ENCODE assay signal across 8 cellular contexts in genomic region chr11:47565340-47566165, GRCh38. TPM values are rescaled to one million over a fixed set of nuclear protein-coding genes. Genes with fewer than 3 reads are reported as not detected.
DNase-seq lines count a peak whose midpoint lies in the region; ATAC-seq and TF ChIP-seq lines count a peak whose summit lies in the region.

A gene with protein sequence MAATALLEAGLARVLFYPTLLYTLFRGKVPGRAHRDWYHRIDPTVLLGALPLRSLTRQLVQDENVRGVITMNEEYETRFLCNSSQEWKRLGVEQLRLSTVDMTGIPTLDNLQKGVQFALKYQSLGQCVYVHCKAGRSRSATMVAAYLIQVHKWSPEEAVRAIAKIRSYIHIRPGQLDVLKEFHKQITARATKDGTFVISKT (plus strand): TSS chr11:47565599. CDS start chr11:47565623, 24 bp downstream.

- H3K36me3 ChIP-seq in left ventricle myocardium inferior: peaks cover 12% of the 10 kb centered on the region
- peaks cover 0 to 23% of the 10 kb centered on the region in 2 donors for H3K36me3 ChIP-seq in psoas muscle (ENCODE audit: insufficient read depth in 1 of 2, low read depth in 1 of 2)

- peaks cover 14% of the 10 kb centered on the region for H3K36me3 Mint-ChIP-seq in activated naive CD8-positive, alpha-beta T cell treated with anti-CD3 and anti-CD28 coated beads, Interleukin-2, amount 50 U/mL, for 24 hours (ENCODE audit: low read depth)

- peak; percentile 82 for DNase-seq in Daoy (ENCODE audit: low read depth)
- DNase-seq in T follicular helper cell (ENCODE audit: low read depth): peak; percentile 26
- peak; percentile 77 for DNase-seq in activated naive CD8-positive, alpha-beta T cell treated with anti-CD3 and anti-CD28 coated beads, Interleukin-2, amount 50 U/mL, for 24 hours
- DNase-seq in left ventricle myocardium inferior: peak; percentile 82
- DNase-seq in psoas muscle: peak; percentile 83 to 86
- DNase-seq in globus pallidus (ENCODE audit: low spot score): no peak

- ATAC-seq in GM21528 (IDR thresholded peaks at IDR 0.05; ENCODE audit: low FRiP score, unreplicated experiment) (peak; percentile 79), psoas muscle (peak; percentile 90 to 95 (median 94))
- ATAC-seq in activated naive CD8-positive, alpha-beta T cell treated with anti-CD3 and anti-CD28 coated beads, Interleukin-2, amount 50 U/mL, for 24 hours: peak; percentile 88

- TF ChIP-seq CTCF in left ventricle myocardium inferior (IDR thresholded peaks at IDR 0.05; ENCODE audit: borderline replicate concordance): no peak
- TF ChIP-seq CTCF in psoas muscle (IDR thresholded peaks at IDR 0.05): no peak

- H3K27ac ChIP-seq in left ventricle myocardium inferior (replicated peaks) (peak within 1 kb of the TSS; percentile 82), psoas muscle (peak within 1 kb of the TSS; percentile 83)

- H3K4me1 ChIP-seq in left ventricle myocardium inferior: peaks cover 24% of the 10 kb centered on the region
- peaks cover 16% of the 10 kb centered on the region for H3K4me1 ChIP-seq in psoas muscle

- WGBS in psoas muscle, 3 donors: 0 to 1% (median 1%) methylated on average over 53 to 86 of the region's 86 CpGs

- H3K4me3 Mint-ChIP-seq in activated naive CD8-positive, alpha-beta T cell treated with anti-CD3 and anti-CD28 coated beads, Interleukin-2, amount 50 U/mL, for 24 hours: peak within 1 kb of the TSS; percentile 85

- no peak for TF ChIP-seq RAD21 in Ishikawa (IDR thresholded peaks at IDR 0.05; ENCODE audit: low read depth)

- H3K27me3 ChIP-seq in left ventricle myocardium inferior (ENCODE audit: low read depth): no peaks in the 10 kb centered on the region
- no peaks in the 10 kb centered on the region for H3K27me3 ChIP-seq in psoas muscle (ENCODE audit: insufficient read depth in 3 of 3, low read length in 2 of 3)

- H3K9me3 ChIP-seq in left ventricle myocardium inferior (replicated peaks) (no peaks in the 10 kb centered on the region), psoas muscle (no peaks in the 10 kb centered on the region)

- peaks cover 31% of the 10 kb centered on the region for H3K4me1 Mint-ChIP-seq in activated naive CD8-positive, alpha-beta T cell treated with anti-CD3 and anti-CD28 coated beads, Interleukin-2, amount 50 U/mL, for 24 hours

- H3K4me3 ChIP-seq in left ventricle myocardium inferior (peak within 1 kb of the TSS; percentile 98), psoas muscle (peak within 1 kb of the TSS; percentile 97)

- H3K27ac Mint-ChIP-seq in activated naive CD8-positive, alpha-beta T cell treated with anti-CD3 and anti-CD28 coated beads, Interleukin-2, amount 50 U/mL, for 24 hours: peak within 1 kb of the TSS; percentile 84

- TF ChIP-seq EP300 in Ishikawa (IDR thresholded peaks at IDR 0.05; ENCODE audit: borderline replicate concordance): 0 out of 2 replicates have a peak, but pooled peaks have one; percentile 14

- intact Hi-C loops in left ventricle myocardium inferior (cut with micrococcal nuclease): no loop called here
- intact Hi-C loops in psoas muscle (cut with DNase I): no loop called here

- H3K9me3 Mint-ChIP-seq in activated naive CD8-positive, alpha-beta T cell treated with anti-CD3 and anti-CD28 coated beads, Interleukin-2, amount 50 U/mL, for 24 hours: no peaks in the 10 kb centered on the region

- no peaks in the 10 kb centered on the region for H3K27me3 Mint-ChIP-seq in activated naive CD8-positive, alpha-beta T cell treated with anti-CD3 and anti-CD28 coated beads, Interleukin-2, amount 50 U/mL, for 24 hours

TF ChIP-seq in Ishikawa, 13 proteins besides CTCF, POLR2A, EP300 and RAD21:
- peak; percentile 96 for TF ChIP-seq MAX (IDR thresholded peaks at IDR 0.05)
- no peak for TF ChIP-seq FOXM1 (IDR thresholded peaks at IDR 0.05; ENCODE audit: borderline replicate concordance, low read depth)
- TF ChIP-seq NFIC (IDR thresholded peaks at IDR 0.05): no peak
- no peak for TF ChIP-seq TEAD4 (IDR thresholded peaks at IDR 0.05)
- TF ChIP-seq TAF1 (IDR thresholded peaks at IDR 0.05; ENCODE audit: low read depth): peak; percentile 64; the same call in 1 of the 2 replicates
- no peak for TF ChIP-seq CREB1 (IDR thresholded peaks at IDR 0.05; ENCODE audit: low read depth)
- TF ChIP-seq, protein P1, sequence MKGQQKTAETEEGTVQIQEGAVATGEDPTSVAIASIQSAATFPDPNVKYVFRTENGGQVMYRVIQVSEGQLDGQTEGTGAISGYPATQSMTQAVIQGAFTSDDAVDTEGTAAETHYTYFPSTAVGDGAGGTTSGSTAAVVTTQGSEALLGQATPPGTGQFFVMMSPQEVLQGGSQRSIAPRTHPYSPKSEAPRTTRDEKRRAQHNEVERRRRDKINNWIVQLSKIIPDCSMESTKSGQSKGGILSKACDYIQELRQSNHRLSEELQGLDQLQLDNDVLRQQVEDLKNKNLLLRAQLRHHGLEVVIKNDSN (IDR thresholded peaks at IDR 0.05): peak; percentile 2; the same call in 1 of the 2 replicates
- no peak for TF ChIP-seq TCF12 (IDR thresholded peaks at IDR 0.05; ENCODE audit: low read depth)
- peak; percentile 87 for TF ChIP-seq YY1 (IDR thresholded peaks at IDR 0.05; ENCODE audit: low read depth)
- TF ChIP-seq, protein P2, sequence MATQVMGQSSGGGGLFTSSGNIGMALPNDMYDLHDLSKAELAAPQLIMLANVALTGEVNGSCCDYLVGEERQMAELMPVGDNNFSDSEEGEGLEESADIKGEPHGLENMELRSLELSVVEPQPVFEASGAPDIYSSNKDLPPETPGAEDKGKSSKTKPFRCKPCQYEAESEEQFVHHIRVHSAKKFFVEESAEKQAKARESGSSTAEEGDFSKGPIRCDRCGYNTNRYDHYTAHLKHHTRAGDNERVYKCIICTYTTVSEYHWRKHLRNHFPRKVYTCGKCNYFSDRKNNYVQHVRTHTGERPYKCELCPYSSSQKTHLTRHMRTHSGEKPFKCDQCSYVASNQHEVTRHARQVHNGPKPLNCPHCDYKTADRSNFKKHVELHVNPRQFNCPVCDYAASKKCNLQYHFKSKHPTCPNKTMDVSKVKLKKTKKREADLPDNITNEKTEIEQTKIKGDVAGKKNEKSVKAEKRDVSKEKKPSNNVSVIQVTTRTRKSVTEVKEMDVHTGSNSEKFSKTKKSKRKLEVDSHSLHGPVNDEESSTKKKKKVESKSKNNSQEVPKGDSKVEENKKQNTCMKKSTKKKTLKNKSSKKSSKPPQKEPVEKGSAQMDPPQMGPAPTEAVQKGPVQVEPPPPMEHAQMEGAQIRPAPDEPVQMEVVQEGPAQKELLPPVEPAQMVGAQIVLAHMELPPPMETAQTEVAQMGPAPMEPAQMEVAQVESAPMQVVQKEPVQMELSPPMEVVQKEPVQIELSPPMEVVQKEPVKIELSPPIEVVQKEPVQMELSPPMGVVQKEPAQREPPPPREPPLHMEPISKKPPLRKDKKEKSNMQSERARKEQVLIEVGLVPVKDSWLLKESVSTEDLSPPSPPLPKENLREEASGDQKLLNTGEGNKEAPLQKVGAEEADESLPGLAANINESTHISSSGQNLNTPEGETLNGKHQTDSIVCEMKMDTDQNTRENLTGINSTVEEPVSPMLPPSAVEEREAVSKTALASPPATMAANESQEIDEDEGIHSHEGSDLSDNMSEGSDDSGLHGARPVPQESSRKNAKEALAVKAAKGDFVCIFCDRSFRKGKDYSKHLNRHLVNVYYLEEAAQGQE (IDR thresholded peaks at IDR 0.05; ENCODE audit: low read depth): no peak
- TF ChIP-seq EGR1 (IDR thresholded peaks at IDR 0.05): no peak
- no peak for TF ChIP-seq CEBPB (IDR thresholded peaks at IDR 0.05)
- peak; percentile 48; the same call in 1 of the 2 replicates for TF ChIP-seq ZBTB7A (IDR thresholded peaks at IDR 0.05; ENCODE audit: low read depth)

RNA-seq across cellular contexts. Expression of the gene that starts here (rescaled TPM):
- total RNA-seq in Daoy (2014; rRNA removed; shearing (Covaris generic)): 62.2 and 81.9 TPM in 2 replicates
- 23.6 TPM for total RNA-seq in left ventricle myocardium inferior
- 10 to 100 TPM; 20.9 to 37.8 (median 27.0) TPM for total RNA-seq in psoas muscle
- polyA plus RNA-seq in psoas muscle: 10 to 100 TPM; 34.5 to 40.3 (median 38.7) TPM
